Comparison of ENCODE assay signal across 1 cellular context in genomic region chr16:23803591-23804123, GRCh38.
TF ChIP-seq lines count a peak whose summit lies in the region.

No MANE protein-coding gene starts in this region.

TF ChIP-seq in K562, 482 proteins besides CTCF, POLR2A, EP300 and RAD21 (continued from another document):
- peak; percentile 61; the same call in 1 of the 2 replicates for TF ChIP-seq NKRF (IDR thresholded peaks at IDR 0.05; ENCODE audit: borderline replicate concordance)
- no peak for TF ChIP-seq MAFG (tag; conservative IDR thresholded peaks at IDR 0.05)
- no peak for TF ChIP-seq EZH2 (IDR thresholded peaks at IDR 0.05; ENCODE audit: borderline replicate concordance, low read depth, low read length)
- TF ChIP-seq ZNF766 (CRISPR knock-in tag; conservative IDR thresholded peaks at IDR 0.05) = peak; percentile 27; the same call in 1 of the 2 replicates
- TF ChIP-seq WHSC1 (IDR thresholded peaks at IDR 0.05; ENCODE audit: low read length) = no peak
- TF ChIP-seq ZNF512 (tag; IDR thresholded peaks at IDR 0.05) = peak; percentile 84
- TF ChIP-seq DNMT1 (IDR thresholded peaks at IDR 0.05) = peak; percentile 91; the same call in 1 of the 2 replicates
- no peak for TF ChIP-seq GABPB2 (CRISPR knock-in tag; conservative IDR thresholded peaks at IDR 0.05)
